ENCODE assay signal across 10 cellular contexts in the genomic region with DNA sequence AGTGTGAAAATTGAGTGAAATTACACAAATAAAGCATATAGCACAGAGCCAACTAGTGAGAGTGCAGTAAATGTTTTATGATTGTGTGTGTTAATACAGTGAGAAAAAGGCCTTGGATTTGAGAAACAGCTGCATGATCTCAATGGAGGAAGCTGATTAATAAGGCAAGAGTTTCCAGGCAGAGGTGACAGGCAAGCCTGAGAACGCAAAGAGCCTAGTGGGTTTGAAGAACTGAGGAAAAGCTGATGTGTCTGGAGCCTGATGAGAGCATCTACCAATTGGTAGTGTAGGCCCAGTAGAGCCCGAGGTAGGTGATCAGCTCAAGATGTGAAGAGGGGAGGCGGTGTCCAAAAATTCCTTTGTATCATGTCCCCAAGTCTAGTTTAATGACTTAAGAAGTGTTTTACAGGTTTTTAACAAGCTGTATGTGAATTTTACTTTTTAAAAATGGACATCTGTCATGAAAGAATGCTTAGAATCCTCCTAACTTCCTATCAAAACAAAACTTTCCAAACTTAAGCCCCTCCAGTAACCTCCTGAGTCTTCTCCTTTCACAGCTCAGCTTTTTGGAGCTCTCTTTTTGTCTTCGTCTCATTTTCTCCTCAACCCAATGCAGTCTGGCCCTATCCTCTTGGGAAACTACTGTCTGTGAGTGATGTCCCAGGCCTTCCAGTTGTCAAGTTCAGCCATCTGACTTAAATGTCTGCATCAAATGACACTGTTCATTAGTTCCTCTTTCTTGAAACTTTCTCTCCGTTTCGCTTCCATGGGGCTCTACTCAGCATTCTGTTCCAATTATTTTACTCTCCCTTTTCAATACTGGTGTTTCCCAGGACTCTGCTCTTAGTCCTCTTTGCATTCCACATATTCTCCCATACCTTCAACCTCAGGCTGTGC. TPM values are rescaled to one million over a fixed set of nuclear protein-coding genes. Genes with fewer than 3 reads are reported as not detected.
DNase-seq lines count a peak whose midpoint lies in the region; ATAC-seq and TF ChIP-seq lines count a peak whose summit lies in the region.
"Had no signal": no experiment of that assay in that cellular context is flagged by ENCODE, and none has a peak within 500 bp of the region (broad histone marks: within the 10 kb centered on the region; RNA-seq: fewer than 3 reads in every experiment).

No MANE protein-coding gene starts in this region.

- WGBS in heart right ventricle, 2 donors: 56 to 59% methylated on average over 6 of the region's 6 CpGs
- 48 to 57% methylated on average over 6 of the region's 6 CpGs for WGBS in transverse colon (ENCODE audit: low coverage in 1 of 2), 2 donors

- H3K27ac ChIP-seq in heart right ventricle: peak overlapping the region in 4 of 10 donors; percentile 83 to 96 (median 88)
- peak overlapping the region; percentile 94 for H3K27ac ChIP-seq in SK-N-MC
- no peak overlapping the region for H3K27ac ChIP-seq in iPS-20b (ENCODE audit: low read length)
- H3K27ac ChIP-seq in transverse colon: peak overlapping the region in 2 of 4 donors; percentile 86 to 90

- H3K4me3 Mint-ChIP-seq in glutamatergic neuron (ENCODE audit: unreplicated experiment): no peak overlapping the region
- H3K4me3 Mint-ChIP-seq: activated naive CD4-positive, alpha-beta T cell treated with anti-CD3 and anti-CD28 coated beads, Interleukin-2, amount 50 U/mL, for 24 hours; stimulated activated naive CD8-positive, alpha-beta T cell treated with anti-CD3 and anti-CD28 coated beads, Interleukin-15, Interleukin-2, amounts not matched to agents 100 ng/mL and 50 ng/mL, for 24 hours had no signal

- H3K27ac Mint-ChIP-seq in glutamatergic neuron (ENCODE audit: unreplicated experiment): no peak overlapping the region
- H3K27ac Mint-ChIP-seq: activated naive CD4-positive, alpha-beta T cell treated with anti-CD3 and anti-CD28 coated beads, Interleukin-2, amount 50 U/mL, for 24 hours; stimulated activated naive CD8-positive, alpha-beta T cell treated with anti-CD3 and anti-CD28 coated beads, Interleukin-15, Interleukin-2, amounts not matched to agents 100 ng/mL and 50 ng/mL, for 24 hours had no signal

- TF ChIP-seq CTCF in heart right ventricle (IDR thresholded peaks at IDR 0.05) (no peak), transverse colon (IDR thresholded peaks at IDR 0.05) (no peak), glutamatergic neuron (IDR thresholded peaks at IDR 0.05; ENCODE audit: partially characterized antibody, unreplicated experiment) (no peak)

- no peak for TF ChIP-seq POLR2A in transverse colon (IDR thresholded peaks at IDR 0.05)

- H3K9me3 Mint-ChIP-seq in glutamatergic neuron (ENCODE audit: unreplicated experiment): peaks cover 8% of the 10 kb centered on the region
- H3K9me3 Mint-ChIP-seq: activated naive CD4-positive, alpha-beta T cell treated with anti-CD3 and anti-CD28 coated beads, Interleukin-2, amount 50 U/mL, for 24 hours; stimulated activated naive CD8-positive, alpha-beta T cell treated with anti-CD3 and anti-CD28 coated beads, Interleukin-15, Interleukin-2, amounts not matched to agents 100 ng/mL and 50 ng/mL, for 24 hours had no signal

- ATAC-seq in heart right ventricle (no peak), Right ventricle myocardium inferior (no peak), HG03439 (IDR thresholded peaks at IDR 0.05; ENCODE audit: unreplicated experiment) (no peak)

- H3K4me1 ChIP-seq in heart right ventricle (peaks cover 11 to 59% (median 37%) of the 10 kb centered on the region in 9 donors), iPS-20b (ENCODE audit: insufficient read depth, low read length) (no peaks in the 10 kb centered on the region; the same call in 1 of the 2 replicates), transverse colon (peaks cover 14 to 48% (median 30%) of the 10 kb centered on the region in 4 donors)

- H3K36me3 ChIP-seq in heart right ventricle (no peaks in the 10 kb centered on the region), SK-N-MC (ENCODE audit: insufficient read depth, low read length) (no peaks in the 10 kb centered on the region; the same call in 1 of the 2 replicates), iPS-20b (ENCODE audit: insufficient read depth, low read depth, low read length) (peaks cover 7% of the 10 kb centered on the region; the same call in 1 of the 2 replicates), transverse colon (no peaks in the 10 kb centered on the region)

- H3K4me1 Mint-ChIP-seq in glutamatergic neuron (ENCODE audit: low read depth, unreplicated experiment): peaks cover 2% of the 10 kb centered on the region

- TF ChIP-seq EP300 in transverse colon (IDR thresholded peaks at IDR 0.05; ENCODE audit: low read depth): no peak

- H3K27me3 ChIP-seq in heart right ventricle: no peaks in the 10 kb centered on the region
- H3K27me3 ChIP-seq in iPS-20b (ENCODE audit: insufficient read depth, low read length): no peaks in the 10 kb centered on the region
- peaks cover 3% of the 10 kb centered on the region for H3K27me3 ChIP-seq in transverse colon

- H3K36me3 Mint-ChIP-seq in glutamatergic neuron (ENCODE audit: unreplicated experiment): no peaks in the 10 kb centered on the region

- intact Hi-C loops in heart right ventricle (cut with DNase I) (no loop called here), Right ventricle myocardium inferior (cut with DNase I) (loop anchor here (10.0 kb wide), 1 partner anchor 477 kb away; no protein-coding TSS in a partner anchor), transverse colon (cut with DNase I; ENCODE audit: low total_unique reads) (no loop called here)

- H3K4me3 ChIP-seq in heart right ventricle (peak overlapping the region; percentile 73 to 98 (median 83)), SK-N-MC (peak overlapping the region; percentile 99), iPS-20b (ENCODE audit: low read length) (peak overlapping the region; percentile 93), transverse colon (peak overlapping the region; percentile 26 to 84 (median 80))

- DNase-seq in heart right ventricle (no peak), Right ventricle myocardium inferior (ENCODE audit: missing footprints) (no peak), SK-N-MC (ENCODE audit: low read depth, low spot score) (no peak), transverse colon (no peak), glutamatergic neuron (no peak)
- DNase-seq in activated naive CD4-positive, alpha-beta T cell treated with anti-CD3 and anti-CD28 coated beads, Interleukin-2, amount 50 U/mL, for 16 hours: no peak

- in situ Hi-C loops in transverse colon (cut with MboI; ENCODE audit: low pct_ligation_motif_present in 1 of 4, low pct_unique_long_range_greater_than_20kb in 1 of 4, low sequenced_read_pairs in 3 of 4): no loop called here

- no peaks in the 10 kb centered on the region for H3K9me3 ChIP-seq in heart right ventricle
- H3K9me3 ChIP-seq in SK-N-MC (ENCODE audit: low read depth, low read length): no peaks in the 10 kb centered on the region
- no peaks in the 10 kb centered on the region for H3K9me3 ChIP-seq in iPS-20b (ENCODE audit: insufficient read depth, low read depth, low read length)
- H3K9me3 ChIP-seq in transverse colon: no peaks in the 10 kb centered on the region

- peak overlapping the region; percentile 90 for H3K9ac ChIP-seq in SK-N-MC (ENCODE audit: insufficient read length)
- H3K9ac ChIP-seq in iPS-20b (ENCODE audit: low read depth, low read length): peak overlapping the region; percentile 94; the same call in 1 of the 2 replicates

- peaks cover 3% of the 10 kb centered on the region for H3K27me3 Mint-ChIP-seq in glutamatergic neuron (ENCODE audit: unreplicated experiment)

RNA-seq across cellular contexts. Expression of a gene that starts 1.2 kb away (rescaled TPM):
- total RNA-seq in heart right ventricle (10 to 100 TPM; 13.6 to 20.5 (median 16.2) TPM), Right ventricle myocardium inferior (15.7 TPM), transverse colon (10 to 100 TPM in 3 of 4 donors, 1 to 10 TPM in 1; 5.4 to 19.8 (median 17.0) TPM), glutamatergic neuron (ENCODE audit: unreplicated experiment) (17.8 TPM)
- polyA plus RNA-seq in heart right ventricle: 1 to 10 TPM; 5.7 to 6.7 TPM

RNA-seq across cellular contexts. Expression of a gene that starts 1.9 kb away (rescaled TPM):
- 1 to 10 TPM in 4 of 10 donors, under 1 TPM in 6; 0.43 to 3.1 (median 0.79) TPM for total RNA-seq in heart right ventricle
- polyA plus RNA-seq in heart right ventricle: 1 to 10 TPM; 1.2 to 1.6 TPM
- 1.8 TPM for total RNA-seq in Right ventricle myocardium inferior
- 1 to 10 TPM; 1.9 to 7.1 (median 5.9) TPM for total RNA-seq in transverse colon
- total RNA-seq in glutamatergic neuron (ENCODE audit: unreplicated experiment): 92.7 TPM

Comparison
In these comparisons a context has a peak if more than half of its experiments do, and no peak if none do; other contexts are left out.
1. RNA of a gene that starts 1.9 kb away (total RNA-seq): 92.7 TPM in glutamatergic neuron (single experiment); 1.9 to 7.1 TPM in transverse colon, 1.8 TPM in Right ventricle myocardium inferior (single experiment) and 0.43 to 3.1 TPM in heart right ventricle; every median in the first group is over 10 times any median in the second.
2. Peak in every context shown above with its lines, with median percentiles within 50 percentile points of each other: H3K4me3 ChIP-seq.